Comparison of ENCODE assay signal across 13 cellular contexts in genomic region chr1:64983110-64983509, GRCh38. TPM values are rescaled to one million over a fixed set of nuclear protein-coding genes. Genes with fewer than 3 reads are reported as not detected.
DNase-seq lines count a peak whose midpoint lies in the region; ATAC-seq and TF ChIP-seq lines count a peak whose summit lies in the region.
"Had no signal": no experiment of that assay in that cellular context is flagged by ENCODE, and none has a peak within 500 bp of the region (broad histone marks: within the 10 kb centered on the region; RNA-seq: fewer than 3 reads in every experiment).

No MANE protein-coding gene starts in this region.

- DNase-seq in Caki2 (ENCODE audit: low read depth) (peak; percentile 51), NCI-H748 (lab: John Stamatoyannopoulos, UW; ENCODE audit: unreplicated experiment) (peak; percentile 63), choroid plexus epithelial cell (ENCODE audit: low read depth) (peak; percentile 90), mesenteric fat pad (ENCODE audit: low spot score) (no peak)
- no peak for DNase-seq in activated CD8-positive, alpha-beta memory T cell treated with anti-CD3 and anti-CD28 coated beads, Interleukin-2, amount 50 U/mL, for 48 hours
- DNase-seq: activated T-cell treated with anti-CD3 and anti-CD28 coated beads, Interleukin-2, amount 50 U/mL, for 1 hour; head of caudate nucleus; mesendoderm; tibial artery had no signal

- peaks cover 16% of the 10 kb centered on the region for H3K4me1 ChIP-seq in mesodermal cell (ENCODE audit: control insufficient read depth, insufficient read depth, low read length, poor library complexity, severe bottlenecking)

- H3K4me3 ChIP-seq in choroid plexus epithelial cell (ENCODE audit: low read depth, low read length) (no peak overlapping the region), mesodermal cell (ENCODE audit: extremely low read depth, insufficient read depth, low read length, poor library complexity, severe bottlenecking) (no peak overlapping the region)
- H3K4me3 ChIP-seq: tibial artery had no signal

- 86 to 90% methylated on average over 2 to 5 of the region's 5 CpGs for WGBS in mesodermal cell (ENCODE audit: insufficient coverage in 2 of 2), 2 experiments

- H3K36me3 ChIP-seq in mesodermal cell (ENCODE audit: control insufficient read depth, insufficient read depth, low read length), result no peaks in the 10 kb centered on the region

- no peak for TF ChIP-seq CTCF in choroid plexus epithelial cell (conservative IDR thresholded peaks at IDR 0.05; ENCODE audit: low read depth, low read length)

- no peak for ATAC-seq in GM18909 (IDR thresholded peaks at IDR 0.05; ENCODE audit: poor library complexity, unreplicated experiment)
- ATAC-seq in HG03175 (IDR thresholded peaks at IDR 0.05; ENCODE audit: unreplicated experiment), result no peak

- H3K27ac ChIP-seq in mesodermal cell (ENCODE audit: low read depth, low read length, severe bottlenecking), result peak overlapping the region; percentile 60
- H3K27ac ChIP-seq: tibial artery, VCaP had no signal

- in situ Hi-C loops in Caki2 (cut with HindIII; ENCODE audit: low pct_unique_long_range_greater_than_20kb, low sequenced_read_pairs), result no loop called here

- H3K9me3 ChIP-seq in mesodermal cell (ENCODE audit: control insufficient read depth, low read length), result no peaks in the 10 kb centered on the region
- H3K9me3 ChIP-seq: tibial artery had no signal

RNA-seq across cellular contexts. Expression of gene JAK1, which starts 16.8 kb away (rescaled TPM):
- total RNA-seq in Caki2 (2014; rRNA removed; shearing (Covaris generic); ENCODE audit: low replicate concordance), result not detected in 2 replicates
- polyA plus RNA-seq in mesodermal cell (2013, experiment 1 of 2), result 57.4 TPM
- 53.1 TPM for polyA plus RNA-seq in mesodermal cell (2013, experiment 2 of 2)
- total RNA-seq in mesenteric fat pad, result 187 TPM

Comparison
In these comparisons a context has a peak if more than half of its experiments do, and no peak if none do; other contexts are left out.
1. DNase-seq: peak in Caki2 (single experiment), NCI-H748 (single experiment) and choroid plexus epithelial cell (single experiment); none in mesenteric fat pad (single experiment) and activated CD8-positive, alpha-beta memory T cell treated with anti-CD3 and anti-CD28 coated beads, Interleukin-2, amount 50 U/mL, for 48 hours (single experiment).
2. RNA of gene JAK1, which starts 16.8 kb away (total RNA-seq): 187 TPM in mesenteric fat pad (single experiment); not detected in Caki2; every median in the first group is over 100 times any median in the second.